In the genomic region with DNA sequence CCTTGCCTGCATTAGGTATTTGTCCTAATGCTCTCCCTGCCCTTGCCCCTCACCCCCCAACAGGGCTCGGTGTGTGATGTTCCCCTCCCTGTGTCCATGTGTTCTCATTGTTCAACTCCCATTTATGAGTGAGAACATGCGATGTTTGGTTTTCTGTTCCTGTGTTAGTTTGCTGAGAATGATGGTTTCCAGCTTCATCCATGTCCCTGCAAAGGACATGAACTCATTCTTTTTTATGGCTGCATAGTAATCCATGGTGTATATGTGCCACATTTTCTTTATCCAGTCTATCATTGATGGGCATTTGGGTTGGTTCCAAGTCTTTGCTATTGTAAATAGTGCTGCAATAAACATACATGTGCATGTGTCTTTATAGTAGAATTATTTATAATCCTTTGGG, we compare ENCODE assay signal across 1 cellular context. TPM values are rescaled to one million over a fixed set of nuclear protein-coding genes. Genes with fewer than 3 reads are reported as not detected.
"Had no signal": no experiment of that assay in that cellular context is flagged by ENCODE, and none has a peak within 500 bp of the region (broad histone marks: within the 10 kb centered on the region; RNA-seq: fewer than 3 reads in every experiment).

No MANE protein-coding gene starts in this region.

RNA-seq across cellular contexts. Expression of a gene that starts 11.0 kb away (rescaled TPM):
- polyA plus RNA-seq: IgD-negative memory B cell had no signal
